In genomic region chr7:56373314-56373713, GRCh38 we compare ENCODE assay signal across 8 cellular contexts.
DNase-seq lines count a peak whose midpoint lies in the region; ATAC-seq and TF ChIP-seq lines count a peak whose summit lies in the region.
"Not testable (repeated sequence)": the region's sequence is repeated elsewhere in the genome, so short reads cannot be mapped to it uniquely, and the experiment has no call there.

No MANE protein-coding gene starts in this region.

- not testable (repeated sequence) for H3K4me1 ChIP-seq in IMR-90 (ENCODE audit: control insufficient read depth, insufficient read depth, low read length); heart left ventricle

- H3K18ac ChIP-seq in IMR-90 (ENCODE audit: low read depth, low read length), result not testable (repeated sequence)

- not testable (repeated sequence) for H4K5ac ChIP-seq in IMR-90 (ENCODE audit: low read depth, low read length)

- not testable (repeated sequence) for BruUV-seq in IMR-90 (replicated peaks; lab: Mats Ljungman, UMichigan)

- not testable (repeated sequence) for H3K79me1 ChIP-seq in IMR-90 (ENCODE audit: low read depth in 1 of 2, low read length in 2 of 2)

- not testable (repeated sequence) for H3K4me3 ChIP-seq in AG09309 (ENCODE audit: control insufficient read depth, low read depth, low read length); IMR-90 (ENCODE audit: insufficient read depth, low read depth, low read length); heart left ventricle

- not testable (repeated sequence) for H3K9me3 ChIP-seq in IMR-90 (ENCODE audit: control insufficient read depth, insufficient read depth, low read length); heart left ventricle

- H3K23ac ChIP-seq in IMR-90 (ENCODE audit: low read depth, low read length), result not testable (repeated sequence)

- H3K4me2 ChIP-seq in IMR-90 (ENCODE audit: low read depth, low read length), result not testable (repeated sequence)

- not testable (repeated sequence) for H2BK15ac ChIP-seq in IMR-90 (ENCODE audit: low read depth, low read length)

- not testable (repeated sequence) for H3K27ac Mint-ChIP-seq in chondrocyte (ENCODE audit: unreplicated experiment); natural killer cell

- H2AFZ ChIP-seq in IMR-90 (replicated peaks; ENCODE audit: low read length, poor library complexity), result not testable (repeated sequence)

- H3K9ac ChIP-seq in IMR-90 (ENCODE audit: low read depth, low read length), result not testable (repeated sequence)

- intact Hi-C loops in IMR-90 (cut with micrococcal nuclease); heart left ventricle (cut with DNase I); natural killer cell (cut with micrococcal nuclease): not testable (repeated sequence)

- POLR2A ChIA-PET in IMR-90 (lab: Charles Lee; ENCODE audit: unreplicated experiment), result not testable (repeated sequence)

- H3K27me3 ChIP-seq in IMR-90 (ENCODE audit: control insufficient read depth, insufficient read depth, low read length); heart left ventricle: not testable (repeated sequence)

- not testable (repeated sequence) for H3K4me3 Mint-ChIP-seq in chondrocyte (ENCODE audit: unreplicated experiment); natural killer cell

- not testable (repeated sequence) for H3K14ac ChIP-seq in IMR-90 (replicated peaks; ENCODE audit: low read depth, low read length)

- H2AK5ac ChIP-seq in IMR-90 (ENCODE audit: low read depth, low read length), result not testable (repeated sequence)

- H3K36me3 ChIP-seq in IMR-90 (ENCODE audit: control insufficient read depth, insufficient read depth, low read length); heart left ventricle: not testable (repeated sequence)

- not testable (repeated sequence) for H3K56ac ChIP-seq in IMR-90 (ENCODE audit: extremely low read depth, insufficient read depth, low read length)

- H2BK20ac ChIP-seq in IMR-90 (ENCODE audit: low read depth, low read length), result not testable (repeated sequence)

- H4K91ac ChIP-seq in IMR-90 (ENCODE audit: insufficient read depth, low read depth, low read length), result not testable (repeated sequence)

- H3K9me3 Mint-ChIP-seq in chondrocyte (ENCODE audit: low read depth); natural killer cell: not testable (repeated sequence)

- in situ Hi-C loops in IMR-90 (cut with MboI; ENCODE audit: low sequenced_read_pairs), result not testable (repeated sequence)

- not testable (repeated sequence) for TF ChIP-seq POLR2A in IMR-90 (IDR thresholded peaks at IDR 0.05; ENCODE audit: low read depth, low read length); heart left ventricle (IDR thresholded peaks at IDR 0.05)

- H3K36me3 Mint-ChIP-seq in chondrocyte (ENCODE audit: low read depth); natural killer cell: not testable (repeated sequence)

- 80% methylated on average over 2 of the region's 24 CpGs; no CpG with 5 or more reads in 1 of the 2 experiments for WGBS in IMR-90 (ENCODE audit: extremely low coverage in 2 of 2, insufficient read length in 1 of 2), 2 experiments
- WGBS in heart left ventricle, 4 donors, result 93 to 95% (median 94%) methylated on average over 15 to 19 of the region's 24 CpGs

- CTCF ChIA-PET in IMR-90 (lab: Yijun Ruan, JAX), result not testable (repeated sequence)

- dilution Hi-C loops in IMR-90 (cut with HindIII; ENCODE audit: low sequenced_read_pairs, unreplicated experiment), result not testable (repeated sequence)

- H4K20me1 ChIP-seq in IMR-90 (ENCODE audit: insufficient read depth, low read length), result not testable (repeated sequence)

- H3K27ac ChIP-seq in IMR-90 (ENCODE audit: insufficient read depth, low read length); heart left ventricle: not testable (repeated sequence)

- H2BK120ac ChIP-seq in IMR-90 (ENCODE audit: low read depth, low read length), result not testable (repeated sequence)

- H2AK9ac ChIP-seq in IMR-90 (replicated peaks; ENCODE audit: low read depth, low read length, poor library complexity), result not testable (repeated sequence)

- not testable (repeated sequence) for H3K27me3 Mint-ChIP-seq in chondrocyte (ENCODE audit: low read depth); natural killer cell (ENCODE audit: low read depth in 2 of 2)

- DNase-seq in AG09309 (ENCODE audit: low read depth), result peak; percentile 8
- DNase-seq in IMR-90, result peak; percentile 8
- peak; percentile 55 for DNase-seq in activated CD4-positive, CD25-positive, alpha-beta regulatory T cell treated with anti-CD3 and anti-CD28 coated beads, Interleukin-2, amount 50 U/mL, for 72 hours
- DNase-seq in activated T-helper 1 cell treated with anti-CD3 and anti-CD28 coated beads, Interleukin-2, amount 50 U/mL, for 16 hours (ENCODE audit: low read depth in 1 of 2, low spot score in 1 of 2), result peak; percentile 59 to 74
- DNase-seq in chondrocyte (ENCODE audit: low spot score), result peak; percentile 100
- DNase-seq in heart left ventricle, result peak; percentile 78 to 96 (median 88)
- peak; percentile 55 for DNase-seq in natural killer cell
- DNase-seq in stimulated activated CD8-positive, alpha-beta memory T cell treated with anti-CD3 and anti-CD28 coated beads, Interleukin-15, amount 100 ng/mL, for 4 hours (ENCODE audit: low read depth in 2 of 2), result peak; percentile 4 to 57

- H3K9me1 ChIP-seq in IMR-90 (ENCODE audit: insufficient read depth, low read length), result not testable (repeated sequence)

- not testable (repeated sequence) for TF ChIP-seq CTCF in AG09309 (IDR thresholded peaks at IDR 0.05; ENCODE audit: control insufficient read depth, insufficient read depth, low read depth, low read length, missing control alignments); IMR-90 (conservative IDR thresholded peaks at IDR 0.05; ENCODE audit: low read depth, low read length); chondrocyte (IDR thresholded peaks at IDR 0.05); heart left ventricle (IDR thresholded peaks at IDR 0.05); natural killer cell (IDR thresholded peaks at IDR 0.05)

- H2BK5ac ChIP-seq in IMR-90 (ENCODE audit: low read depth, low read length, poor library complexity, severe bottlenecking), result not testable (repeated sequence)

- not testable (repeated sequence) for H4K8ac ChIP-seq in IMR-90 (ENCODE audit: low read depth in 2 of 2, low read length in 2 of 2)

- ATAC-seq in IMR-90 (ENCODE audit: low read depth); heart left ventricle; natural killer cell: not testable (repeated sequence)

- TF ChIP-seq RAD21 in IMR-90 (IDR thresholded peaks at IDR 0.05; ENCODE audit: low read length), result not testable (repeated sequence)

- H3K4ac ChIP-seq in IMR-90 (ENCODE audit: low read depth, low read length), result not testable (repeated sequence)

- H3K4me1 Mint-ChIP-seq in chondrocyte (ENCODE audit: low read depth); natural killer cell: not testable (repeated sequence)

Comparison
In these comparisons a context has a peak if more than half of its experiments do, and no peak if none do; other contexts are left out.
1. DNase-seq: peak in every context shown above with its lines; median percentile 100 in chondrocyte; 88 in heart left ventricle; 66 in activated T-helper 1 cell treated with anti-CD3 and anti-CD28 coated beads, Interleukin-2, amount 50 U/mL, for 16 hours; 55 in activated CD4-positive, CD25-positive, alpha-beta regulatory T cell treated with anti-CD3 and anti-CD28 coated beads, Interleukin-2, amount 50 U/mL, for 72 hours; 55 in natural killer cell; 30 in stimulated activated CD8-positive, alpha-beta memory T cell treated with anti-CD3 and anti-CD28 coated beads, Interleukin-15, amount 100 ng/mL, for 4 hours; 8 in AG09309; 8 in IMR-90.